Comparison of ENCODE assay signal across 18 cellular contexts in the genomic region with DNA sequence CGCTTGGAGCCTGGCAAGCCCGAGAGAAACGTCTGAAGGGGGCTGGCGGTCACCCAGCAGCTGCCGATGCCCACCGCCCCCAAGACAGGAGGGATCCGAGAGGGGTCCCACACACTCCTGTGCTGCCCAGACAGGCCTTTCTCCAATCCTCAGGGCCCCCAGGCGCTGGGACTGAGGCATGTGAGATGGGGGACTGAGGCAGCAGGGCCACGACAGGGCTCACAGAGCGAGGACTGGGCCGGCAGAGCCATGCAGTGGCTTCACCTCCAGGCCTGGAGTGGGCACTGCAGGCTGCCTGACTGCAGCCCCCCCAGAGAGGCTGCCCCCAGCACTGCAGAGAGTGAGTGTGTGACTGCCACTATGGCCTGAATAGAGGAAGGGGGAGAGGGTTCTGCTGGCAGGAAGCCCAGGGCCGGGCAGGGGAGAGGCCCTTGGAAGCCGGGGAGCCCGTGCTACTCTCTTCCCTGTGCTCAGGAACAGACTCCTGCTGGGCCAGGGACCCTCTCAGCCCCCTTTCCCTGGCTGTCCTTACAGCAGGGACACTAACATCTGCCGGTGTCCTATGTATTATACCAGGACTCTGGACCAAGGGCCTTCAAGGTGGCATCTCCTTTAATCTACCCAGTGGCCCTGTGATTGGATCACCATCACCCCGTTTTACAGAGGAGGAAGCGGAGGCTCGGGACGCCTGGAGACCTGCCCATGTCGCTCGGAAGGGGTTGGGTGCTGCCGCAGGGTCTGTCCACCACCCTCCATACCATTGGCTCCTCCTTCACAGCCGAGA. TPM values are rescaled to one million over a fixed set of nuclear protein-coding genes. Genes with fewer than 3 reads are reported as not detected.
A peak's percentile ranks its signal among the peaks of the same experiment; 100 is the strongest.
DNase-seq lines count a peak whose midpoint lies in the region; ATAC-seq, FAIRE-seq and TF ChIP-seq lines count a peak whose summit lies in the region.
"Had no signal": no experiment of that assay in that cellular context is flagged by ENCODE, and none has a peak within 500 bp of the region (broad histone marks: within the 10 kb centered on the region; RNA-seq: fewer than 3 reads in every experiment).

No MANE protein-coding gene starts in this region.

- TF ChIP-seq POLR2A in K562 (conservative IDR thresholded peaks at IDR 0.05) = no peak

- no peaks in the 10 kb centered on the region for H3K27me3 Mint-ChIP-seq in neural crest cell (ENCODE audit: low read depth)

- no peaks in the 10 kb centered on the region for H3K36me3 Mint-ChIP-seq in neural crest cell (ENCODE audit: low read depth)

- no peak for FAIRE-seq in K562 (lab: Jason Lieb, UNC)
- FAIRE-seq: A549 had no signal

- no peak overlapping the region for H2AFZ ChIP-seq in K562 (ENCODE audit: low read depth, low read length)
- H2AFZ ChIP-seq: PC-9 had no signal

- no peaks in the 10 kb centered on the region for H3K9me3 Mint-ChIP-seq in neural crest cell

- H3K27me3 ChIP-seq in K562 (ENCODE audit: control insufficient read depth in 2 of 2, insufficient read depth in 2 of 2, low read length in 2 of 2) = peaks cover 35 to 72% of the 10 kb centered on the region in 2 experiments; a peak in 4 of 5 replicates

- POLR2A ChIA-PET in HEK293 (lab: Yijun Ruan, JAX) = no interaction called here
- POLR2A ChIA-PET in K562 (lab: Yijun Ruan, JAX) = interaction anchor here (0.7 to 3.4 kb wide), 4 partner anchors 11 to 907 kb away, joined by 3 to 21 read pairs (median 3); no protein-coding TSS in a partner anchor

- H3K36me3 ChIP-seq in HEK293 (ENCODE audit: control insufficient read depth in 2 of 2, insufficient read depth in 1 of 2, low read length in 2 of 2) = no peaks in the 10 kb centered on the region
- H3K36me3 ChIP-seq in K562 (ENCODE audit: control insufficient read depth, insufficient read depth, low read length) = no peaks in the 10 kb centered on the region
- H3K36me3 ChIP-seq: BLaER1 treated with 17β-estradiol and CSF1 and Interleukin-3, amounts not matched to agents 10 nM and 100 nM; HAP-1 had no signal

- BruUV-seq in K562 (replicated peaks; lab: Mats Ljungman, UMichigan) = no TSS peak

- TF ChIP-seq RAD21 in K562 (CRISPR knock-in tag; conservative IDR thresholded peaks at IDR 0.05 in 1 of 2, IDR thresholded peaks at IDR 0.05 in 1 of 2) = no peak

- in situ Hi-C loops in K562 (cut with MboI) = no loop called here

- H3K4me1 ChIP-seq in HEK293 (ENCODE audit: control insufficient read depth, insufficient read depth, low read length) = no peaks in the 10 kb centered on the region
- peaks cover 0 to 37% of the 10 kb centered on the region in 2 experiments; a peak in 2 of 5 replicates for H3K4me1 ChIP-seq in K562 (replicated peaks in 1 of 2; ENCODE audit: control insufficient read depth in 2 of 2, insufficient read depth in 2 of 2, low read length in 2 of 2)
- H3K4me1 ChIP-seq: A549, HAP-1 had no signal

- H3K79me2 ChIP-seq in K562 (ENCODE audit: control insufficient read depth, insufficient read depth, low read length) = no peaks in the 10 kb centered on the region

- H3K4me1 Mint-ChIP-seq in neural crest cell = peaks cover 9% of the 10 kb centered on the region

- H3K9me1 ChIP-seq in K562 (ENCODE audit: control insufficient read depth, insufficient read depth, low read length) = no peaks in the 10 kb centered on the region

- peak; percentile 8; the same call in 2 of the 3 replicates for ATAC-seq in K562
- ATAC-seq in HG03280 (IDR thresholded peaks at IDR 0.05; ENCODE audit: unreplicated experiment) = no peak
- no peak for ATAC-seq in HG03095 (IDR thresholded peaks at IDR 0.05; ENCODE audit: unreplicated experiment)
- no peak for ATAC-seq in left lobe of liver
- ATAC-seq: A549 had no signal

- no peaks in the 10 kb centered on the region for H3K9me3 ChIP-seq in HEK293 (ENCODE audit: control insufficient read depth, insufficient read depth, low read depth, low read length)
- H3K9me3 ChIP-seq in K562 (replicated peaks; ENCODE audit: control insufficient read depth, insufficient read depth, low read depth, low read length) = no peaks in the 10 kb centered on the region
- H3K9me3 ChIP-seq: A549; BLaER1 treated with 17β-estradiol and CSF1 and Interleukin-3, amounts not matched to agents 10 nM and 100 nM; HAP-1 had no signal

- WGBS in K562 (ENCODE audit: insufficient coverage, low coverage, missing lambda C conversion rate) = 27% methylated on average over 23 of the region's 23 CpGs

- no peak overlapping the region for H3K4me2 ChIP-seq in K562 (ENCODE audit: insufficient read depth, low read length)
- H3K4me2 ChIP-seq: A549, PC-9 had no signal

- no peak overlapping the region for H3K4me3 ChIP-seq in HEK293 (ENCODE audit: low read depth, low read length)
- H3K4me3 ChIP-seq in K562 = no peak overlapping the region
- H3K4me3 ChIP-seq: A549; BLaER1 treated with 17β-estradiol and CSF1 and Interleukin-3, amounts not matched to agents 10 nM and 100 nM; HAP-1; PC-9 had no signal

- H3K27ac Mint-ChIP-seq in neural crest cell (ENCODE audit: unreplicated experiment) = peak overlapping the region; percentile 78

- TF ChIP-seq CTCF in HEK293 (tag by site-specific recombination; IDR thresholded peaks at IDR 0.05) = no peak
- TF ChIP-seq CTCF in K562 (IDR thresholded peaks at IDR 0.05 in 2 of 3, conservative IDR thresholded peaks at IDR 0.05 in 1 of 3; ENCODE audit: insufficient read depth in 2 of 3, low read depth in 1 of 3, low read length in 3 of 3) = no peak
- no peak for TF ChIP-seq CTCF in neural crest cell (conservative IDR thresholded peaks at IDR 0.05)

- intact Hi-C loops in K562 (cut with micrococcal nuclease) = no loop called here

- H4K20me1 ChIP-seq in K562 (replicated peaks; ENCODE audit: control insufficient read depth, insufficient read depth, low read length) = peaks cover 18% of the 10 kb centered on the region; the same call in 1 of the 2 replicates

- DNase-seq in DMS79 (lab: John Stamatoyannopoulos, UW) = peak; percentile 6
- no peak for DNase-seq in K562 (ENCODE audit: extremely low read depth in 1 of 4, low spot score in 3 of 4)
- no peak for DNase-seq in neural crest cell (ENCODE audit: low read depth, low spot score)
- DNase-seq in ureter (ENCODE audit: low spot score) = no peak
- no peak for DNase-seq in left lobe of liver (ENCODE audit: low spot score)
- DNase-seq: EL, NCI-H1417, NCI-H1930, NCI-H510A, NCI-H82, PC-9 had no signal

- CTCF ChIA-PET in HEK293 (lab: Yijun Ruan, JAX) (interaction anchor here (3.5 kb wide), 1 partner anchor 12 kb away, joined by 27 read pairs; no protein-coding TSS in a partner anchor), K562 (lab: Yijun Ruan, JAX; ENCODE audit: low intra/inter-chr PET ratio) (no interaction called here)

- peak overlapping the region in 1 of 2 experiments; percentile 67; a peak in 2 of 4 replicates for H3K9ac ChIP-seq in K562 (ENCODE audit: insufficient read depth in 1 of 2, low read depth in 2 of 2, low read length in 2 of 2)

- peak overlapping the region; percentile 15 for H3K4me3 Mint-ChIP-seq in neural crest cell

- TF ChIP-seq EP300 in K562 (IDR thresholded peaks at IDR 0.05; ENCODE audit: low read length) = no peak

- no peak overlapping the region for H3K27ac ChIP-seq in HEK293 (ENCODE audit: extremely low read depth, low read depth, low read length)
- no peak overlapping the region for H3K27ac ChIP-seq in K562 (ENCODE audit: extremely low read depth, low read depth, low read length)
- H3K27ac ChIP-seq: A549, PC-9 had no signal

RNA-seq across cellular contexts. Expression of gene PLEKHG5, which starts 20.2 kb away (rescaled TPM):
- total RNA-seq in K562 (2011; cell fraction: chromatin; rRNA removed; ENCODE audit: low replicate concordance) = 0.51 and 2.5 TPM in 2 replicates
- total RNA-seq in K562 (2011; cell fraction: nucleolus; rRNA removed) = 1.4 and 1.5 TPM in 2 replicates
- 0.88 and 0.99 TPM in 2 replicates for total RNA-seq in K562 (2011; cell fraction: nucleoplasm; rRNA removed)
- total RNA-seq in K562 (2014; rRNA removed) (0.05 and 0.20 TPM in 2 replicates), K562 (2014; rRNA removed; fragmentation: Illumina TruSeq; extraction: Trizol) (0.04 TPM in 1 of 2 replicates, not detected in the other), K562 (2015; rRNA removed; fragmentation: Illumina TruSeq; extraction: Trizol) (not detected in 2 replicates), K562 (2021) (0.29 TPM in 2 replicates), neural crest cell (28.9 and 31.7 TPM in 2 replicates), ureter (17.7 TPM), left lobe of liver (1.1 TPM)
- polyA plus RNA-seq in K562 (2011; rRNA removed) (0.11 and 0.16 TPM in 2 replicates), K562 (2014; fragmentation: Illumina TruSeq; extraction: Trizol) (0.07 and 0.12 TPM in 2 replicates), K562 (2014; fragmentation: Nextera tagmentation; extraction: Ambion mirVana) (not detected), K562 (2014; rRNA removed) (0.13 and 0.26 TPM in 2 replicates)
- 0.06 and 0.49 TPM in 2 replicates for polyA plus RNA-seq in K562 (2011; cell fraction: cytosol; rRNA removed)
- 0.94 and 1.8 TPM in 2 replicates for polyA plus RNA-seq in K562 (2011; cell fraction: nucleus; rRNA removed)
- polyA plus RNA-seq in K562 (2012) = 0.04 and 0.07 TPM in 2 replicates
- 0.12 and 0.14 TPM in 2 replicates for polyA minus RNA-seq in K562 (2011; rRNA and poly(A)+ RNA removed)
- 0.29 TPM in 1 of 2 replicates, not detected in the other for polyA minus RNA-seq in K562 (2011; cell fraction: cytosol; rRNA and poly(A)+ RNA removed)
- 1.2 TPM in 2 replicates for polyA minus RNA-seq in K562 (2011; cell fraction: nucleus; rRNA and poly(A)+ RNA removed)

RNA-seq across cellular contexts. Expression of gene NOL9, which starts 42.7 kb away (rescaled TPM):
- 408 and 415 TPM in 2 replicates for total RNA-seq in K562 (2011; cell fraction: chromatin; rRNA removed; ENCODE audit: low replicate concordance)
- total RNA-seq in K562 (2011; cell fraction: nucleolus; rRNA removed) = 189 and 201 TPM in 2 replicates
- 302 and 309 TPM in 2 replicates for total RNA-seq in K562 (2011; cell fraction: nucleoplasm; rRNA removed)
- total RNA-seq in K562 (2014; rRNA removed) = 47.3 and 58.4 TPM in 2 replicates
- 62.5 and 63.6 TPM in 2 replicates for total RNA-seq in K562 (2014; rRNA removed; fragmentation: Illumina TruSeq; extraction: Trizol)
- 52.8 and 56.5 TPM in 2 replicates for total RNA-seq in K562 (2015; rRNA removed; fragmentation: Illumina TruSeq; extraction: Trizol)
- 76.5 and 79.3 TPM in 2 replicates for total RNA-seq in K562 (2021)
- polyA plus RNA-seq in K562 (2011; rRNA removed) = 52.3 and 52.7 TPM in 2 replicates
- polyA plus RNA-seq in K562 (2011; cell fraction: cytosol; rRNA removed) = 19.5 and 29.3 TPM in 2 replicates
- 60.2 and 68.3 TPM in 2 replicates for polyA plus RNA-seq in K562 (2011; cell fraction: nucleus; rRNA removed)
- 9.6 and 15.3 TPM in 2 replicates for polyA plus RNA-seq in K562 (2012)
- 25.8 and 30.1 TPM in 2 replicates for polyA plus RNA-seq in K562 (2014; fragmentation: Illumina TruSeq; extraction: Trizol)
- 10 to 100 TPM in 1 of 2 experiments, 1 to 10 TPM in 1; 5.6 to 10.1 TPM for polyA plus RNA-seq in K562 (2014; fragmentation: Nextera tagmentation; extraction: Ambion mirVana)
- 35.6 and 40.0 TPM in 2 replicates for polyA plus RNA-seq in K562 (2014; rRNA removed)
- polyA minus RNA-seq in K562 (2011; rRNA and poly(A)+ RNA removed) = 80.8 and 105 TPM in 2 replicates
- polyA minus RNA-seq in K562 (2011; cell fraction: cytosol; rRNA and poly(A)+ RNA removed) = 22.9 and 38.4 TPM in 2 replicates
- 42.3 and 74.4 TPM in 2 replicates for polyA minus RNA-seq in K562 (2011; cell fraction: nucleus; rRNA and poly(A)+ RNA removed)
- 47.2 and 52.4 TPM in 2 replicates for total RNA-seq in neural crest cell
- total RNA-seq in ureter = 41.5 TPM
- total RNA-seq in left lobe of liver = 11.1 TPM

RNA-seq across cellular contexts. Expression of gene TAS1R1, which starts 43.5 kb away (rescaled TPM):
- total RNA-seq in K562 (2011; cell fraction: chromatin; rRNA removed; ENCODE audit: low replicate concordance) = 0.28 and 0.44 TPM in 2 replicates
- total RNA-seq in K562 (2011; cell fraction: nucleolus; rRNA removed) = 0.39 TPM in 1 of 2 replicates, not detected in the other
- total RNA-seq in K562 (2011; cell fraction: nucleoplasm; rRNA removed) = 0.15 TPM in 1 of 2 replicates, not detected in the other
- not detected in 2 replicates for total RNA-seq in K562 (2014; rRNA removed)
- total RNA-seq in K562 (2014; rRNA removed; fragmentation: Illumina TruSeq; extraction: Trizol) = not detected in 2 replicates
- total RNA-seq in K562 (2015; rRNA removed; fragmentation: Illumina TruSeq; extraction: Trizol) = not detected in 2 replicates
- total RNA-seq in K562 (2021) = not detected in 2 replicates
- 0.04 and 0.06 TPM in 2 replicates for polyA plus RNA-seq in K562 (2011; rRNA removed)
- polyA plus RNA-seq in K562 (2011; cell fraction: cytosol; rRNA removed) = 0.01 and 0.04 TPM in 2 replicates
- polyA plus RNA-seq in K562 (2011; cell fraction: nucleus; rRNA removed) = 0.06 TPM in 1 of 2 replicates, not detected in the other
- 0.07 and 0.12 TPM in 2 replicates for polyA plus RNA-seq in K562 (2012)
- not detected in 2 replicates for polyA plus RNA-seq in K562 (2014; fragmentation: Illumina TruSeq; extraction: Trizol)
- polyA plus RNA-seq in K562 (2014; fragmentation: Nextera tagmentation; extraction: Ambion mirVana) = not detected
- not detected in 2 replicates for polyA plus RNA-seq in K562 (2014; rRNA removed)
- 0.11 TPM in 1 of 2 replicates, not detected in the other for polyA minus RNA-seq in K562 (2011; rRNA and poly(A)+ RNA removed)
- polyA minus RNA-seq in K562 (2011; cell fraction: cytosol; rRNA and poly(A)+ RNA removed) = not detected in 2 replicates
- not detected in 2 replicates for polyA minus RNA-seq in K562 (2011; cell fraction: nucleus; rRNA and poly(A)+ RNA removed)
- total RNA-seq in neural crest cell = not detected in 2 replicates
- not detected for total RNA-seq in ureter
- 0.05 TPM for total RNA-seq in left lobe of liver
- total RNA-seq: HT1080, PC-9 had no signal
- polyA plus RNA-seq: A549 had no signal

RNA-seq across cellular contexts. Expression of gene TNFRSF25, which starts 45.7 kb away (rescaled TPM):
- total RNA-seq in K562 (2011; cell fraction: chromatin; rRNA removed; ENCODE audit: low replicate concordance) = 2.3 TPM in 1 of 2 replicates, not detected in the other
- 0.26 and 2.2 TPM in 2 replicates for total RNA-seq in K562 (2011; cell fraction: nucleolus; rRNA removed)
- total RNA-seq in K562 (2011; cell fraction: nucleoplasm; rRNA removed) = 1.2 and 1.6 TPM in 2 replicates
- total RNA-seq in K562 (2014; rRNA removed) (not detected in 2 replicates), K562 (2014; rRNA removed; fragmentation: Illumina TruSeq; extraction: Trizol) (not detected in 2 replicates), K562 (2015; rRNA removed; fragmentation: Illumina TruSeq; extraction: Trizol) (not detected in 2 replicates), K562 (2021) (0.49 and 0.89 TPM in 2 replicates), neural crest cell (23.4 and 26.1 TPM in 2 replicates), ureter (17.1 TPM), left lobe of liver (2.1 TPM)
- polyA plus RNA-seq in K562 (2011; rRNA removed) (0.14 and 0.24 TPM in 2 replicates), K562 (2014; fragmentation: Illumina TruSeq; extraction: Trizol) (not detected in 2 replicates), K562 (2014; fragmentation: Nextera tagmentation; extraction: Ambion mirVana) (not detected), K562 (2014; rRNA removed) (not detected in 2 replicates)
- polyA plus RNA-seq in K562 (2011; cell fraction: cytosol; rRNA removed) = 0.16 and 0.30 TPM in 2 replicates
- polyA plus RNA-seq in K562 (2011; cell fraction: nucleus; rRNA removed) = 0.90 and 2.6 TPM in 2 replicates
- polyA plus RNA-seq in K562 (2012) = 0.10 and 0.14 TPM in 2 replicates
- not detected in 2 replicates for polyA minus RNA-seq in K562 (2011; rRNA and poly(A)+ RNA removed)
- not detected in 2 replicates for polyA minus RNA-seq in K562 (2011; cell fraction: cytosol; rRNA and poly(A)+ RNA removed)
- 0.13 TPM in 1 of 2 replicates, not detected in the other for polyA minus RNA-seq in K562 (2011; cell fraction: nucleus; rRNA and poly(A)+ RNA removed)
